Comparison of ENCODE assay signal across 23 cellular contexts in genomic region chr4:24862073-24862751, GRCh38. TPM values are rescaled to one million over a fixed set of nuclear protein-coding genes. Genes with fewer than 3 reads are reported as not detected.
A peak's percentile ranks its signal among the peaks of the same experiment; 100 is the strongest.
DNase-seq lines count a peak whose midpoint lies in the region; ATAC-seq lines count a peak whose summit lies in the region.
"Had no signal": no experiment of that assay in that cellular context is flagged by ENCODE, and none has a peak within 500 bp of the region (broad histone marks: within the 10 kb centered on the region; RNA-seq: fewer than 3 reads in every experiment).

No MANE protein-coding gene starts in this region.

- POLR2A ChIA-PET in activated CD4-positive, alpha-beta memory T cell treated with anti-CD3 and anti-CD28 coated beads for 36 hours (lab: Charles Lee), result no interaction called here

- H3K27ac Mint-ChIP-seq in activated naive CD8-positive, alpha-beta T cell treated with anti-CD3 and anti-CD28 coated beads, Interleukin-2, amount 50 U/mL, for 24 hours, result no peak overlapping the region
- H3K27ac Mint-ChIP-seq in activated CD4-positive, alpha-beta memory T cell treated with anti-CD3 and anti-CD28 coated beads for 36 hours, result no peak overlapping the region
- H3K27ac Mint-ChIP-seq: activated CD4-positive, alpha-beta T cell treated with anti-CD3 and anti-CD28 coated beads for 36 hours; activated naive CD8-positive, alpha-beta T cell; activated T-helper 1 cell treated with anti-CD3 and anti-CD28 coated beads, Interleukin-12 subunit alpha, Interleukin-12 subunit beta, Interleukin-2, Interleukin-4 antibody, amounts not matched to agents 30 ng/mL and 10 ng/mL and 1 ng/mL, durations not matched to agents 14 hours and 24 hours and 36 hours; naive thymus-derived CD8-positive, alpha-beta T cell had no signal

- no peaks in the 10 kb centered on the region for H3K36me3 Mint-ChIP-seq in activated naive CD8-positive, alpha-beta T cell treated with anti-CD3 and anti-CD28 coated beads, Interleukin-2, amount 50 U/mL, for 24 hours (ENCODE audit: low read depth)
- H3K36me3 Mint-ChIP-seq in activated CD4-positive, alpha-beta memory T cell treated with anti-CD3 and anti-CD28 coated beads for 36 hours, result peaks cover 3% of the 10 kb centered on the region
- H3K36me3 Mint-ChIP-seq: activated naive CD8-positive, alpha-beta T cell had no signal

- DNase-seq in Caki2 (ENCODE audit: low read depth) (peak; percentile 41), NCI-H510A treated with DMSO at 0.1 percent for 48 hours (lab: John Stamatoyannopoulos, UW) (no peak)
- DNase-seq in activated CD8-positive, alpha-beta memory T cell treated with anti-CD3 and anti-CD28 coated beads, Interleukin-2, amount 50 U/mL, for 4 hours, result no peak
- no peak for DNase-seq in activated naive CD8-positive, alpha-beta T cell treated with anti-CD3 and anti-CD28 coated beads, Interleukin-2, amount 50 U/mL, for 24 hours
- DNase-seq in activated CD4-positive, alpha-beta memory T cell treated with anti-CD3 and anti-CD28 coated beads for 36 hours, result no peak
- DNase-seq: activated CD4-positive, alpha-beta T cell treated with anti-CD3 and anti-CD28 coated beads for 36 hours; DND-41; GM23248; left cardiac atrium; mesendoderm; naive thymus-derived CD8-positive, alpha-beta T cell; NCI-H1694 treated with DMSO at 0.1 percent for 48 hours; NCI-H774; OCI-M1; ovary; right cardiac atrium; SIG-M5; stimulated activated CD4-positive, alpha-beta T cell treated with anti-CD3 and anti-CD28 coated beads, Interleukin-15, amount 100 ng/mL, for 24 hours had no signal

- ATAC-seq in GM18868 (IDR thresholded peaks at IDR 0.05; ENCODE audit: unreplicated experiment) (peak; percentile 43), HG02852 (IDR thresholded peaks at IDR 0.05; ENCODE audit: unreplicated experiment) (peak; percentile 65), HG03565 (IDR thresholded peaks at IDR 0.05; ENCODE audit: unreplicated experiment) (peak; percentile 71)
- ATAC-seq in activated naive CD8-positive, alpha-beta T cell treated with anti-CD3 and anti-CD28 coated beads, Interleukin-2, amount 50 U/mL, for 24 hours, result no peak
- ATAC-seq: activated CD4-positive, alpha-beta T cell treated with anti-CD3 and anti-CD28 coated beads for 36 hours; left cardiac atrium; naive thymus-derived CD8-positive, alpha-beta T cell; right cardiac atrium had no signal

- H3K27me3 Mint-ChIP-seq in activated naive CD8-positive, alpha-beta T cell treated with anti-CD3 and anti-CD28 coated beads, Interleukin-2, amount 50 U/mL, for 24 hours, result no peaks in the 10 kb centered on the region
- peaks cover 2% of the 10 kb centered on the region for H3K27me3 Mint-ChIP-seq in activated CD4-positive, alpha-beta memory T cell treated with anti-CD3 and anti-CD28 coated beads for 36 hours

- no peaks in the 10 kb centered on the region for H3K4me1 Mint-ChIP-seq in activated naive CD8-positive, alpha-beta T cell treated with anti-CD3 and anti-CD28 coated beads, Interleukin-2, amount 50 U/mL, for 24 hours
- no peaks in the 10 kb centered on the region for H3K4me1 Mint-ChIP-seq in activated CD4-positive, alpha-beta memory T cell treated with anti-CD3 and anti-CD28 coated beads for 36 hours (ENCODE audit: low read depth)
- H3K4me1 Mint-ChIP-seq: activated CD4-positive, alpha-beta T cell treated with anti-CD3 and anti-CD28 coated beads for 36 hours; naive thymus-derived CD8-positive, alpha-beta T cell had no signal

- in situ Hi-C loops in Caki2 (cut with HindIII; ENCODE audit: low pct_unique_long_range_greater_than_20kb, low sequenced_read_pairs), result no loop called here

- CTCF ChIA-PET in activated CD4-positive, alpha-beta memory T cell treated with anti-CD3 and anti-CD28 coated beads for 36 hours (lab: Charles Lee), result no interaction called here

- intact Hi-C loops in activated CD4-positive, alpha-beta memory T cell treated with anti-CD3 and anti-CD28 coated beads for 36 hours (cut with micrococcal nuclease), result no loop called here

- no peak overlapping the region for H3K4me3 Mint-ChIP-seq in activated naive CD8-positive, alpha-beta T cell treated with anti-CD3 and anti-CD28 coated beads, Interleukin-2, amount 50 U/mL, for 24 hours
- H3K4me3 Mint-ChIP-seq in activated CD4-positive, alpha-beta memory T cell treated with anti-CD3 and anti-CD28 coated beads for 36 hours, result no peak overlapping the region
- H3K4me3 Mint-ChIP-seq: activated CD4-positive, alpha-beta T cell treated with anti-CD3 and anti-CD28 coated beads for 36 hours; activated naive CD8-positive, alpha-beta T cell; activated T-helper 1 cell treated with anti-CD3 and anti-CD28 coated beads, Interleukin-12 subunit alpha, Interleukin-12 subunit beta, Interleukin-2, Interleukin-4 antibody, amounts not matched to agents 30 ng/mL and 10 ng/mL and 1 ng/mL, durations not matched to agents 14 hours and 24 hours and 36 hours; naive thymus-derived CD8-positive, alpha-beta T cell had no signal

- peaks cover 31% of the 10 kb centered on the region for H3K9me3 Mint-ChIP-seq in activated naive CD8-positive, alpha-beta T cell treated with anti-CD3 and anti-CD28 coated beads, Interleukin-2, amount 50 U/mL, for 24 hours
- peaks cover 31% of the 10 kb centered on the region for H3K9me3 Mint-ChIP-seq in activated CD4-positive, alpha-beta memory T cell treated with anti-CD3 and anti-CD28 coated beads for 36 hours

RNA-seq across cellular contexts. Expression of gene CCDC149, which starts 50.6 kb away (rescaled TPM):
- 5.5 and 6.2 TPM in 2 replicates for total RNA-seq in Caki2 (2014; rRNA removed; shearing (Covaris generic); ENCODE audit: low replicate concordance)
- not detected for total RNA-seq in activated CD4-positive, alpha-beta memory T cell treated with anti-CD3 and anti-CD28 coated beads for 36 hours
- total RNA-seq: activated T-helper 1 cell treated with anti-CD3 and anti-CD28 coated beads, Interleukin-12 subunit alpha, Interleukin-12 subunit beta, Interleukin-2, Interleukin-4 antibody, amounts not matched to agents 30 ng/mL and 10 ng/mL and 1 ng/mL, durations not matched to agents 14 hours and 24 hours and 36 hours had no signal
